8 cellular contexts compared by ENCODE assay signal in genomic region chr9:71249729-71250317, GRCh38.
DNase-seq lines count a peak whose midpoint lies in the region; ATAC-seq and TF ChIP-seq lines count a peak whose summit lies in the region.

No MANE protein-coding gene starts in this region.

- BruUV-seq in PC-3 (replicated peaks; lab: Mats Ljungman, UMichigan), result no TSS peak

- H3K4me3 Mint-ChIP-seq in mesothelial cell of epicardium, result no peak overlapping the region
- no peak overlapping the region for H3K4me3 Mint-ChIP-seq in activated CD4-positive, alpha-beta memory T cell treated with anti-CD3 and anti-CD28 coated beads, Interleukin-2, amount 10 ng/mL, durations not matched to agents 7 days and 5 days

- peak; percentile 84 for TF ChIP-seq CTCF in PC-3 (conservative IDR thresholded peaks at IDR 0.05; ENCODE audit: low read depth, low read length)
- peak; percentile 68 for TF ChIP-seq CTCF in mesothelial cell of epicardium (IDR thresholded peaks at IDR 0.05; ENCODE audit: unreplicated experiment)

- intact Hi-C loops in PC-3 (cut with micrococcal nuclease), result loop anchor here (1.0 kb wide), 2 partner anchors 325 to 610 kb away; no protein-coding TSS in a partner anchor

- H3K9me2 ChIP-seq in PC-3 (replicated peaks; ENCODE audit: low read length), result no peaks in the 10 kb centered on the region

- H3K4me3 ChIP-seq in PC-3 (ENCODE audit: low read length) (no peak overlapping the region), endocrine pancreas (ENCODE audit: control insufficient read depth, insufficient read depth, low read length) (peak overlapping the region; percentile 34)

- no peaks in the 10 kb centered on the region for H3K36me3 Mint-ChIP-seq in mesothelial cell of epicardium
- no peaks in the 10 kb centered on the region for H3K36me3 Mint-ChIP-seq in activated CD4-positive, alpha-beta memory T cell treated with anti-CD3 and anti-CD28 coated beads, Interleukin-2, amount 10 ng/mL, durations not matched to agents 7 days and 5 days (ENCODE audit: low read depth)

- H3K36me3 ChIP-seq in PC-3 (ENCODE audit: low read depth, low read length) (no peaks in the 10 kb centered on the region; the same call in 1 of the 2 replicates), endocrine pancreas (ENCODE audit: control insufficient read depth, insufficient read depth, low read length) (no peaks in the 10 kb centered on the region)

- no peaks in the 10 kb centered on the region for H3K79me2 ChIP-seq in PC-3 (ENCODE audit: low read length)

- H3K27ac ChIP-seq in PC-3 (ENCODE audit: low read length), result no peak overlapping the region

- no peak overlapping the region for H3K4me2 ChIP-seq in PC-3 (ENCODE audit: low read length)

- peaks cover 1% of the 10 kb centered on the region for H3K9me3 Mint-ChIP-seq in mesothelial cell of epicardium
- H3K9me3 Mint-ChIP-seq in activated CD4-positive, alpha-beta memory T cell treated with anti-CD3 and anti-CD28 coated beads, Interleukin-2, amount 10 ng/mL, durations not matched to agents 7 days and 5 days, result no peaks in the 10 kb centered on the region

- H3K4me1 Mint-ChIP-seq in mesothelial cell of epicardium, result peaks cover 36% of the 10 kb centered on the region
- no peaks in the 10 kb centered on the region for H3K4me1 Mint-ChIP-seq in activated CD4-positive, alpha-beta memory T cell treated with anti-CD3 and anti-CD28 coated beads, Interleukin-2, amount 10 ng/mL, durations not matched to agents 7 days and 5 days

- peak; percentile 56 for DNase-seq in D341Med (ENCODE audit: low spot score)
- DNase-seq in PC-3, result peak; percentile 74
- no peak for DNase-seq in mesothelial cell of epicardium (ENCODE audit: low spot score in 2 of 2, unreplicated experiment in 2 of 2)
- no peak for DNase-seq in activated CD4-positive, alpha-beta memory T cell treated with anti-CD3 and anti-CD28 coated beads, Interleukin-2, amount 10 ng/mL, durations not matched to agents 7 days and 5 days

- H3K27me3 Mint-ChIP-seq in mesothelial cell of epicardium (ENCODE audit: low read depth), result no peaks in the 10 kb centered on the region
- H3K27me3 Mint-ChIP-seq in activated CD4-positive, alpha-beta memory T cell treated with anti-CD3 and anti-CD28 coated beads, Interleukin-2, amount 10 ng/mL, durations not matched to agents 7 days and 5 days, result peaks cover 4% of the 10 kb centered on the region

- no peak overlapping the region for H3K27ac Mint-ChIP-seq in mesothelial cell of epicardium
- H3K27ac Mint-ChIP-seq in activated CD4-positive, alpha-beta memory T cell treated with anti-CD3 and anti-CD28 coated beads, Interleukin-2, amount 10 ng/mL, durations not matched to agents 7 days and 5 days, result no peak overlapping the region

- no peaks in the 10 kb centered on the region for H3F3A ChIP-seq in PC-3 (ENCODE audit: low read length, unreplicated experiment)

- H3K4me1 ChIP-seq in PC-3 (ENCODE audit: insufficient read depth, low read length), result no peaks in the 10 kb centered on the region
- H3K4me1 ChIP-seq in endocrine pancreas (ENCODE audit: control insufficient read depth, insufficient read depth, low read length), result peaks cover 3% of the 10 kb centered on the region

- no peak overlapping the region for H3K9ac ChIP-seq in PC-3 (ENCODE audit: low read length)
- no peak overlapping the region for H3K9ac ChIP-seq in endocrine pancreas (ENCODE audit: control insufficient read depth, insufficient read depth, low read length)

- H3K27me3 ChIP-seq in PC-3 (ENCODE audit: low read length) (no peaks in the 10 kb centered on the region), endocrine pancreas (ENCODE audit: control insufficient read depth, insufficient read depth, low read length) (no peaks in the 10 kb centered on the region)

- ATAC-seq in GM19395 (IDR thresholded peaks at IDR 0.05; ENCODE audit: unreplicated experiment) (peak; percentile 92), HG03469 (IDR thresholded peaks at IDR 0.05; ENCODE audit: unreplicated experiment) (peak; percentile 88), PC-3 (peak; percentile 49), HG02571 (IDR thresholded peaks at IDR 0.05; ENCODE audit: unreplicated experiment) (no peak)

- POLR2A ChIA-PET in PC-3 (lab: Charles Lee; ENCODE audit: unreplicated experiment), result no interaction called here
- POLR2A ChIA-PET in activated CD4-positive, alpha-beta memory T cell treated with anti-CD3 and anti-CD28 coated beads, Interleukin-2, amount 10 ng/mL, durations not matched to agents 7 days and 5 days (lab: Charles Lee), result no interaction called here

- CTCF ChIA-PET in PC-3 (lab: Charles Lee), result interaction anchor here (0.6 kb wide), 1 partner anchor 1100 kb away, joined by 4 read pairs; no protein-coding TSS in a partner anchor
- CTCF ChIA-PET in activated CD4-positive, alpha-beta memory T cell treated with anti-CD3 and anti-CD28 coated beads, Interleukin-2, amount 10 ng/mL, durations not matched to agents 7 days and 5 days (lab: Charles Lee), result interaction anchor here (1.2 to 3.2 kb wide), 3 partner anchors 14 to 610 kb away, joined by 3 to 15 read pairs (median 3); no protein-coding TSS in a partner anchor

- no peak overlapping the region for H2AFZ ChIP-seq in PC-3 (ENCODE audit: low read length)

- H3K9me3 ChIP-seq in PC-3 (ENCODE audit: low read length) (no peaks in the 10 kb centered on the region), endocrine pancreas (ENCODE audit: control insufficient read depth, low read length) (no peaks in the 10 kb centered on the region)

- no peaks in the 10 kb centered on the region for H4K20me1 ChIP-seq in PC-3 (ENCODE audit: low read length)

Comparison
In these comparisons a context has a peak if more than half of its experiments do, and no peak if none do; other contexts are left out.
1. DNase-seq: peak in D341Med (single experiment) and PC-3 (single experiment); none in mesothelial cell of epicardium (0 of 2) and activated CD4-positive, alpha-beta memory T cell treated with anti-CD3 and anti-CD28 coated beads, Interleukin-2, amount 10 ng/mL, durations not matched to agents 7 days and 5 days (single experiment).